ENCODE assay signal across 29 cellular contexts in the genomic region with DNA sequence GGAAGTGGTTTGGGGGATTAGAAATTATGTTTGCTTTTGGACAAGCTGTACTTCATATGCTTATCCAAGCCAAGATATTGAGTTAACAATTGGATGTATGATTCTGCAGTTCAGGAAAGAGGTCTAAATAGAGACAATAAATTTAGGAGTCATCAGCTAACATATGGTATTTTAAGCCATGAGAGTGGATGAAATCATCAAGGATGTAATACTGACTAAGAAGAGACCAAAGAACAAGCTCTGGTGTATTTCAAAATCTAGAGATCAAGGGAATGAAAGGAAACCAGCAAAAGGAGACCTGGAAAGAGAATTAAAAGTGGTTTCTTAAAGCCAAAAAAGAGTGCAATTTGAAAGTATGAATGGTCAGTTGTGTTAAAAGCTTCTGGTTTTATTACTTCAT.
"Had no signal": no experiment of that assay in that cellular context is flagged by ENCODE, and none has a peak within 500 bp of the region (broad histone marks: within the 10 kb centered on the region; RNA-seq: fewer than 3 reads in every experiment).

No MANE protein-coding gene starts in this region.

- H3K4me3 ChIP-seq: left lung, lower lobe of right lung, pancreas, prostate gland, skin epidermis, stomach, testis, thyroid gland, transverse colon, upper lobe of left lung, vagina had no signal

- H3K9me3 Mint-ChIP-seq: nephron; stimulated activated naive B cell treated with anti-CD40 and anti-IgM and Interleukin-4, amounts not matched to agents 10 μg/mL and 1 μg/mL and 100 μg/mL, for 72 hours had no signal

- H3K27me3 ChIP-seq: left lung, pancreas, stomach, testis, thyroid gland, transverse colon, upper lobe of left lung, vagina had no signal

- H3K36me3 Mint-ChIP-seq: naive thymus-derived CD8-positive, alpha-beta T cell; stimulated activated naive B cell treated with anti-CD40 and anti-IgM and Interleukin-4, amounts not matched to agents 10 μg/mL and 1 μg/mL and 100 μg/mL, for 72 hours had no signal

- H3K4me1 ChIP-seq: left lung, lower lobe of right lung, pancreas, prostate gland, stomach, testis, thyroid gland, transverse colon, upper lobe of left lung, vagina had no signal

- H3K27ac ChIP-seq: left lung, lower lobe of right lung, pancreas, prostate gland, skin epidermis, stomach, testis, thyroid gland, transverse colon, upper lobe of left lung, vagina had no signal

- H3K4me3 Mint-ChIP-seq: naive thymus-derived CD8-positive, alpha-beta T cell; nephron; neural crest cell; stimulated activated naive B cell treated with anti-CD40 and anti-IgM and Interleukin-4, amounts not matched to agents 10 μg/mL and 1 μg/mL and 100 μg/mL, for 72 hours had no signal

- H3K36me3 ChIP-seq: left lung, lower lobe of right lung, pancreas, prostate gland, stomach, thyroid gland, transverse colon, upper lobe of left lung, vagina had no signal

- DNase-seq: kidney; left colon; left lung; lower lobe of right lung; mammary epithelial cell; mesenchymal stem cell; naive thymus-derived CD8-positive, alpha-beta T cell; nucleus accumbens; pancreas; posterior cingulate gyrus; retina; right cardiac atrium; stimulated activated CD4-positive, alpha-beta T cell treated with anti-CD3 and anti-CD28 coated beads, Interleukin-12 subunit alpha, Interleukin-12 subunit beta, amount 100 ng/mL, for 4 hours; stimulated activated CD4-positive, alpha-beta T cell treated with anti-CD3 and anti-CD28 coated beads, Interleukin-15, amount 100 ng/mL, for 24 hours; stimulated activated CD4-positive, alpha-beta T cell treated with anti-CD3 and anti-CD28 coated beads, Interleukin-2, amount 100 ng/mL, for 24 hours; stimulated activated CD4-positive, alpha-beta T cell treated with anti-CD3 and anti-CD28 coated beads, Interleukin-4, amount 100 ng/mL, for 1 hour; stimulated activated naive B cell treated with anti-CD40 and anti-IgM and Interleukin-4, amounts not matched to agents 10 μg/mL and 1 μg/mL and 100 μg/mL, for 72 hours; stimulated activated naive CD8-positive, alpha-beta T cell treated with anti-CD3 and anti-CD28 coated beads, Interleukin-15, Interleukin-2, amounts not matched to agents 100 U/mL and 50 U/mL, for 24 hours; stomach; testis; thyroid gland; transverse colon; upper lobe of left lung had no signal

- H3K4me1 Mint-ChIP-seq: naive thymus-derived CD8-positive, alpha-beta T cell; nephron; neural crest cell; stimulated activated naive B cell treated with anti-CD40 and anti-IgM and Interleukin-4, amounts not matched to agents 10 μg/mL and 1 μg/mL and 100 μg/mL, for 72 hours had no signal

- H3K9me3 ChIP-seq: left lung, lower lobe of right lung, pancreas, prostate gland, stomach, testis, thyroid gland, transverse colon, upper lobe of left lung, vagina had no signal

- ATAC-seq: left colon; left lung; lower lobe of right lung; naive thymus-derived CD8-positive, alpha-beta T cell; pancreas; right cardiac atrium; sciatic nerve; stimulated activated naive B cell treated with anti-CD40 and anti-IgM and Interleukin-4, amounts not matched to agents 10 μg/mL and 1 μg/mL and 100 μg/mL, for 72 hours; stimulated activated naive CD8-positive, alpha-beta T cell treated with anti-CD3 and anti-CD28 coated beads, Interleukin-15, Interleukin-2, amounts not matched to agents 100 U/mL and 50 U/mL, for 24 hours had no signal

- H3K27ac Mint-ChIP-seq: naive thymus-derived CD8-positive, alpha-beta T cell; nephron; stimulated activated naive B cell treated with anti-CD40 and anti-IgM and Interleukin-4, amounts not matched to agents 10 μg/mL and 1 μg/mL and 100 μg/mL, for 72 hours had no signal
